In the genomic region with DNA sequence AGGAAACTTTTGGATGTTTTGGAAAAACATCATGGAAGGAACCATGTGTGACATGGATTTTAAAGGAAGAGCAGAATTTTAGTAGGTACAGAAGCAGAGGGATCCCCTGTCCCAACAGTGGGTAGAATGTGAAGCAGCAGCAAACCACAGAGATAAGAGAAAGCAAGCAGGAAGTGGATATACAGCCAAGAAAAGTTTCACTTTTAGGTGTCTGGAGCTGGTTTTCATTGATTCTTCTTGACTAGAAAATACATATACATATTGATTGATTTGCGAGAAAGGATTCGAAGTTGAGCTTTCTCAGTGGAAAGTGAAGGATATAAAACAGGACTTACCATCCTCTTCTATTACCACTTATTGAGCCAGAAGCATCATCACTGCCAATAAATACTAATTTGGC, we compare ENCODE assay signal across 14 cellular contexts.
DNase-seq lines count a peak whose midpoint lies in the region; ATAC-seq and TF ChIP-seq lines count a peak whose summit lies in the region.
"Had no signal": no experiment of that assay in that cellular context is flagged by ENCODE, and none has a peak within 500 bp of the region (broad histone marks: within the 10 kb centered on the region; RNA-seq: fewer than 3 reads in every experiment).

No MANE protein-coding gene starts in this region.

- H3K36me3 Mint-ChIP-seq in HFFc6 (ENCODE audit: low read depth) = 0 out of 2 replicates have a peak, but pooled peaks cover 4% of the 10 kb centered on the region

- H3K4me3 ChIP-seq in right cardiac atrium (ENCODE audit: low read length) = no peak overlapping the region
- no peak overlapping the region for H3K4me3 ChIP-seq in PC-3 (ENCODE audit: low read length)
- H3K4me3 ChIP-seq in right lobe of liver = no peak overlapping the region
- H3K4me3 ChIP-seq: dorsolateral prefrontal cortex, upper lobe of right lung had no signal

- H3K27ac ChIP-seq in right cardiac atrium (ENCODE audit: low read length) (peak overlapping the region; percentile 12), PC-3 (ENCODE audit: low read length) (no peak overlapping the region), right lobe of liver (no peak overlapping the region)
- H3K27ac ChIP-seq: dorsolateral prefrontal cortex, upper lobe of right lung had no signal

- H3K9ac ChIP-seq in PC-3 (ENCODE audit: low read length) = no peak overlapping the region

- H3K27me3 Mint-ChIP-seq in HFFc6 (ENCODE audit: insufficient read depth) = no peaks in the 10 kb centered on the region

- H3K36me3 ChIP-seq in PC-3 (ENCODE audit: low read depth, low read length) (no peaks in the 10 kb centered on the region), right lobe of liver (no peaks in the 10 kb centered on the region)
- H3K36me3 ChIP-seq: upper lobe of right lung had no signal

- H3K9me3 Mint-ChIP-seq in HFFc6 = peaks cover 35% of the 10 kb centered on the region

- BruUV-seq in PC-3 (replicated peaks; lab: Mats Ljungman, UMichigan) = no TSS peak

- no peaks in the 10 kb centered on the region for H3K4me1 Mint-ChIP-seq in HFFc6 (ENCODE audit: low read depth)

- no peak overlapping the region for H3K27ac Mint-ChIP-seq in HFFc6

- H3K9me3 ChIP-seq in right cardiac atrium (ENCODE audit: control insufficient read depth, low read length) = no peaks in the 10 kb centered on the region
- no peaks in the 10 kb centered on the region for H3K9me3 ChIP-seq in PC-3 (ENCODE audit: low read length)
- H3K9me3 ChIP-seq in right lobe of liver = no peaks in the 10 kb centered on the region
- H3K9me3 ChIP-seq: upper lobe of right lung had no signal

- H3K4me1 ChIP-seq in right cardiac atrium (ENCODE audit: control insufficient read depth, insufficient read depth, low read length) = peaks cover 3% of the 10 kb centered on the region
- no peaks in the 10 kb centered on the region for H3K4me1 ChIP-seq in PC-3 (ENCODE audit: insufficient read depth, low read length)
- H3K4me1 ChIP-seq in right lobe of liver = no peaks in the 10 kb centered on the region

- H3K79me2 ChIP-seq in PC-3 (ENCODE audit: low read length) = no peaks in the 10 kb centered on the region

- no peaks in the 10 kb centered on the region for H3K27me3 ChIP-seq in right cardiac atrium (ENCODE audit: control insufficient read depth, insufficient read depth)
- H3K27me3 ChIP-seq in PC-3 (ENCODE audit: low read length) = no peaks in the 10 kb centered on the region
- no peaks in the 10 kb centered on the region for H3K27me3 ChIP-seq in right lobe of liver
- H3K27me3 ChIP-seq: dorsolateral prefrontal cortex, upper lobe of right lung had no signal

- no peak overlapping the region for H2AFZ ChIP-seq in PC-3 (ENCODE audit: low read length)

- H3K4me3 Mint-ChIP-seq in HFFc6 = no peak overlapping the region

- ATAC-seq in right cardiac atrium (no peak), left ventricle myocardium superior (no peak), GM21825 (IDR thresholded peaks at IDR 0.05; ENCODE audit: unreplicated experiment) (peak; percentile 49), HG03442 (IDR thresholded peaks at IDR 0.05; ENCODE audit: unreplicated experiment) (peak; percentile 54), PC-3 (no peak), right lobe of liver (no peak), left lobe of liver (no peak)
- ATAC-seq: upper lobe of right lung had no signal

- DNase-seq in right cardiac atrium (no peak), left ventricle myocardium superior (no peak), PC-3 (no peak), right lobe of liver (no peak), left lobe of liver (ENCODE audit: low spot score) (no peak), HFFc6 (no peak)
- DNase-seq: activated CD4-positive, alpha-beta T cell treated with anti-CD3 and anti-CD28 coated beads for 4 hours; activated T-cell treated with anti-CD3 and anti-CD28 coated beads, Interleukin-2, amount 50 U/mL, for 48 hours; amygdala; dorsolateral prefrontal cortex; stimulated activated CD4-positive, alpha-beta T cell treated with anti-CD3 and anti-CD28 coated beads, Interleukin-2, amount 100 ng/mL, for 24 hours; upper lobe of right lung had no signal

- no peaks in the 10 kb centered on the region for H3F3A ChIP-seq in PC-3 (ENCODE audit: low read length, unreplicated experiment)

- TF ChIP-seq POLR2A in right lobe of liver (IDR thresholded peaks at IDR 0.05) = no peak

- 98% methylated on average over 2 of the region's 2 CpGs for WGBS in right cardiac atrium
- WGBS in right lobe of liver (ENCODE audit: insufficient coverage, low coverage, low lambda C conversion rate, missing lambda C conversion rate) = 70% methylated on average over 2 of the region's 2 CpGs

- no peak for TF ChIP-seq CTCF in PC-3 (conservative IDR thresholded peaks at IDR 0.05; ENCODE audit: low read depth, low read length)
- no peak for TF ChIP-seq CTCF in right lobe of liver (IDR thresholded peaks at IDR 0.05)
- no peak for TF ChIP-seq CTCF in HFFc6 (IDR thresholded peaks at IDR 0.05)

- no peak overlapping the region for H3K4me2 ChIP-seq in PC-3 (ENCODE audit: low read length)

- CTCF ChIA-PET in PC-3 (lab: Charles Lee) = no interaction called here

- POLR2A ChIA-PET in PC-3 (lab: Charles Lee; ENCODE audit: unreplicated experiment) = no interaction called here

- H3K9me2 ChIP-seq in PC-3 (replicated peaks; ENCODE audit: low read length) = no peaks in the 10 kb centered on the region

- intact Hi-C loops in right cardiac atrium (cut with DNase I) (no loop called here), left ventricle myocardium superior (cut with micrococcal nuclease) (no loop called here), PC-3 (cut with micrococcal nuclease) (no loop called here), right lobe of liver (cut with DNase I) (no loop called here)

- no peaks in the 10 kb centered on the region for H4K20me1 ChIP-seq in PC-3 (ENCODE audit: low read length)

Comparison
In these comparisons a context has a peak if more than half of its experiments do, and no peak if none do; other contexts are left out.
1. ATAC-seq: peak in GM21825 (single experiment) and HG03442 (single experiment); none in right cardiac atrium (0 of 2), left ventricle myocardium superior (single experiment), PC-3 (single experiment), right lobe of liver (0 of 4) and left lobe of liver (single experiment).